24 cellular contexts compared by ENCODE assay signal in genomic region chr15:72915843-72916242, GRCh38.
"Had no signal": no experiment of that assay in that cellular context is flagged by ENCODE, and none has a peak within 500 bp of the region (broad histone marks: within the 10 kb centered on the region; RNA-seq: fewer than 3 reads in every experiment).

No MANE protein-coding gene starts in this region.

- H3K27me3 ChIP-seq: colonic mucosa, esophagus squamous epithelium, gastrocnemius medialis, heart left ventricle, heart right ventricle, hepatocyte had no signal

- H3K27ac ChIP-seq: colonic mucosa, coronary artery, dorsolateral prefrontal cortex, epithelial cell of prostate, esophagus squamous epithelium, foreskin keratinocyte, gastrocnemius medialis, gastroesophageal sphincter, heart left ventricle, heart right ventricle, hepatocyte had no signal

- H3K4me1 ChIP-seq: colonic mucosa, esophagus squamous epithelium, foreskin keratinocyte, gastrocnemius medialis, gastroesophageal sphincter, heart left ventricle, heart right ventricle had no signal

- H3K4me3 ChIP-seq: colonic mucosa, coronary artery, dorsolateral prefrontal cortex, esophagus squamous epithelium, gastrocnemius medialis, gastroesophageal sphincter, heart left ventricle, heart right ventricle, hepatocyte had no signal

- H3K27ac Mint-ChIP-seq: dendritic cell treated with granulocyte-macrophage colony-stimulating factor and Interleukin-4, amounts not matched to agents 40 ng/mL and 50 ng/mL, for 4 days; endodermal cell had no signal

- H3K4me3 Mint-ChIP-seq: dendritic cell treated with granulocyte-macrophage colony-stimulating factor and Interleukin-4, amounts not matched to agents 40 ng/mL and 50 ng/mL, for 4 days; effector memory CD8-positive, alpha-beta T cell; endodermal cell had no signal

- H3K36me3 ChIP-seq: colonic mucosa, esophagus squamous epithelium, gastrocnemius medialis, gastroesophageal sphincter, heart left ventricle, heart right ventricle had no signal

- H3K9me3 Mint-ChIP-seq: dendritic cell treated with granulocyte-macrophage colony-stimulating factor and Interleukin-4, amounts not matched to agents 40 ng/mL and 50 ng/mL, for 4 days; effector memory CD8-positive, alpha-beta T cell; endodermal cell had no signal

- DNase-seq: colonic mucosa; cortex of kidney; dermis blood vessel endothelial cell; dorsolateral prefrontal cortex; effector CD4-positive, alpha-beta T cell; effector CD8-positive, alpha-beta T cell; effector memory CD4-positive, alpha-beta T cell; effector memory CD8-positive, alpha-beta T cell; endodermal cell; erythroblast; esophagus squamous epithelium; foreskin fibroblast; foreskin keratinocyte; foreskin melanocyte; gastrocnemius medialis; glutamatergic neuron; head of caudate nucleus; heart left ventricle; heart right ventricle had no signal

- H3K9me3 ChIP-seq: colonic mucosa, esophagus squamous epithelium, gastrocnemius medialis, gastroesophageal sphincter, heart left ventricle, heart right ventricle had no signal

- H3K27me3 Mint-ChIP-seq: effector memory CD8-positive, alpha-beta T cell had no signal

- H3K4me1 Mint-ChIP-seq: endodermal cell had no signal
